36 cellular contexts compared by ENCODE assay signal in the genomic region with DNA sequence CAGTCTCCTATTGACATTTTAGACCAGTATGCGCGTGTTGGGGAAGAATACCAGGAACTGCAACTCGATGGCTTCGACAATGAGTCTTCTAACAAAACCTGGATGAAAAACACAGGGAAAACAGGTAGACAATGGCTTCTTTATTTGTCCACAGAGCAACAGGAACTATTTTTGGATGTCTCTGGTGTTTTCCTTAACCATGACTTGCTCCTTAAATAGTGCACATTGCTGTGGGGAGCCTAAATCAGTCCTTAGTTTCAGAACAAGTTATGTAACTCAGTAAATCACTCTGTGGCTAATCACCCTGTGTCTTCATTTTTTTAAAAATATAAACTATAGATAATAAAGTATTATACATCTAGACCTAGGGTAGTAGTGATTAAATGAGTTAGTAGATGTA.
"Had no signal": no experiment of that assay in that cellular context is flagged by ENCODE, and none has a peak within 500 bp of the region (broad histone marks: within the 10 kb centered on the region; RNA-seq: fewer than 3 reads in every experiment).

No MANE protein-coding gene starts in this region.

- H3K27ac ChIP-seq: brain microvascular endothelial cell, VCaP had no signal

- H3K4me3 Mint-ChIP-seq: activated CD4-positive, alpha-beta memory T cell treated with anti-CD3 and anti-CD28 coated beads, Interleukin-2, amount 10 ng/mL, durations not matched to agents 7 days and 5 days; activated CD8-positive, alpha-beta memory T cell treated with anti-CD3 and anti-CD28 coated beads, Interleukin-2, amount 10 ng/mL, durations not matched to agents 7 days and 5 days; activated naive CD4-positive, alpha-beta T cell treated with anti-CD3 and anti-CD28 coated beads, Interleukin-2, amount 10 ng/mL, durations not matched to agents 7 days and 5 days; activated naive CD8-positive, alpha-beta T cell; activated naive CD8-positive, alpha-beta T cell treated with anti-CD3 and anti-CD28 coated beads, Interleukin-2, amount 50 U/mL, for 24 hours; central memory CD8-positive, alpha-beta T cell had no signal

- DNase-seq: activated CD4-positive, alpha-beta memory T cell treated with anti-CD3 and anti-CD28 coated beads, Interleukin-2, amount 10 ng/mL, durations not matched to agents 7 days and 5 days; activated CD4-positive, alpha-beta T cell treated with anti-CD3 and anti-CD28 coated beads for 1 hour; activated CD4-positive, alpha-beta T cell treated with anti-CD3 and anti-CD28 coated beads for 48 hours; activated CD4-positive, CD25-positive, alpha-beta regulatory T cell; activated CD8-positive, alpha-beta memory T cell treated with anti-CD3 and anti-CD28 coated beads for 24 hours; activated CD8-positive, alpha-beta memory T cell treated with anti-CD3 and anti-CD28 coated beads, Interleukin-2, amount 10 ng/mL, durations not matched to agents 7 days and 5 days; activated CD8-positive, alpha-beta memory T cell treated with anti-CD3 and anti-CD28 coated beads, Interleukin-2, amount 50 U/mL, for 48 hours; activated effector memory CD4-positive, alpha-beta T cell treated with Interleukin-2 at 50 U/mL for 16 hours; activated naive CD4-positive, alpha-beta T cell treated with anti-CD3 and anti-CD28 coated beads, Interleukin-2, amount 10 ng/mL, durations not matched to agents 7 days and 5 days; activated naive CD8-positive, alpha-beta T cell treated with anti-CD3 and anti-CD28 coated beads, Interleukin-2, amount 50 U/mL, for 24 hours; activated T-cell treated with anti-CD3 and anti-CD28 coated beads, Interleukin-2, amount 50 U/mL, for 48 hours; anterior cingulate cortex; brain microvascular endothelial cell; Kasumi-1; KG1; MM.1S; MV-4-11; NCI-H1092 treated with DMSO at 0.1 percent for 48 hours; NCI-H1417; NCI-H146; NCI-H187; NCI-H2029 treated with DMSO at 0.1 percent for 48 hours; NCI-H2107; NCI-H2171; NCI-H510A; NCI-H526; NCI-H748 treated with DMSO at 0.1 percent for 48 hours; OCI-M1; Right ventricle myocardium superior; SW 1271; T-helper 1 cell; T-helper 2 cell; T-helper 9 cell had no signal

- H3K9me3 Mint-ChIP-seq: activated CD4-positive, alpha-beta memory T cell treated with anti-CD3 and anti-CD28 coated beads, Interleukin-2, amount 10 ng/mL, durations not matched to agents 7 days and 5 days; activated naive CD4-positive, alpha-beta T cell treated with anti-CD3 and anti-CD28 coated beads, Interleukin-2, amount 10 ng/mL, durations not matched to agents 7 days and 5 days; activated naive CD8-positive, alpha-beta T cell treated with anti-CD3 and anti-CD28 coated beads, Interleukin-2, amount 50 U/mL, for 24 hours; central memory CD8-positive, alpha-beta T cell had no signal

- H3K36me3 Mint-ChIP-seq: activated CD8-positive, alpha-beta memory T cell treated with anti-CD3 and anti-CD28 coated beads, Interleukin-2, amount 10 ng/mL, durations not matched to agents 7 days and 5 days; activated naive CD4-positive, alpha-beta T cell treated with anti-CD3 and anti-CD28 coated beads, Interleukin-2, amount 10 ng/mL, durations not matched to agents 7 days and 5 days; activated naive CD8-positive, alpha-beta T cell had no signal

- H3K27me3 ChIP-seq: brain microvascular endothelial cell had no signal

- H3K4me1 Mint-ChIP-seq: activated CD4-positive, alpha-beta memory T cell treated with anti-CD3 and anti-CD28 coated beads, Interleukin-2, amount 10 ng/mL, durations not matched to agents 7 days and 5 days; activated CD8-positive, alpha-beta memory T cell treated with anti-CD3 and anti-CD28 coated beads, Interleukin-2, amount 10 ng/mL, durations not matched to agents 7 days and 5 days; activated naive CD4-positive, alpha-beta T cell treated with anti-CD3 and anti-CD28 coated beads, Interleukin-2, amount 10 ng/mL, durations not matched to agents 7 days and 5 days; activated naive CD8-positive, alpha-beta T cell treated with anti-CD3 and anti-CD28 coated beads, Interleukin-2, amount 50 U/mL, for 24 hours; central memory CD8-positive, alpha-beta T cell had no signal

- H3K27me3 Mint-ChIP-seq: activated CD4-positive, alpha-beta memory T cell treated with anti-CD3 and anti-CD28 coated beads, Interleukin-2, amount 10 ng/mL, durations not matched to agents 7 days and 5 days; activated CD8-positive, alpha-beta memory T cell treated with anti-CD3 and anti-CD28 coated beads, Interleukin-2, amount 10 ng/mL, durations not matched to agents 7 days and 5 days; activated naive CD4-positive, alpha-beta T cell treated with anti-CD3 and anti-CD28 coated beads, Interleukin-2, amount 10 ng/mL, durations not matched to agents 7 days and 5 days; activated naive CD8-positive, alpha-beta T cell treated with anti-CD3 and anti-CD28 coated beads, Interleukin-2, amount 50 U/mL, for 24 hours; central memory CD8-positive, alpha-beta T cell had no signal

- ATAC-seq: activated CD8-positive, alpha-beta memory T cell treated with anti-CD3 and anti-CD28 coated beads, Interleukin-2, amount 10 ng/mL, durations not matched to agents 7 days and 5 days; activated naive CD8-positive, alpha-beta T cell treated with anti-CD3 and anti-CD28 coated beads, Interleukin-2, amount 50 U/mL, for 24 hours had no signal

- H3K36me3 ChIP-seq: brain microvascular endothelial cell had no signal

- H3K27ac Mint-ChIP-seq: activated CD4-positive, alpha-beta memory T cell treated with anti-CD3 and anti-CD28 coated beads, Interleukin-2, amount 10 ng/mL, durations not matched to agents 7 days and 5 days; activated CD8-positive, alpha-beta memory T cell treated with anti-CD3 and anti-CD28 coated beads, Interleukin-2, amount 10 ng/mL, durations not matched to agents 7 days and 5 days; activated naive CD4-positive, alpha-beta T cell treated with anti-CD3 and anti-CD28 coated beads, Interleukin-2, amount 10 ng/mL, durations not matched to agents 7 days and 5 days; activated naive CD8-positive, alpha-beta T cell; activated naive CD8-positive, alpha-beta T cell treated with anti-CD3 and anti-CD28 coated beads, Interleukin-2, amount 50 U/mL, for 24 hours had no signal
